8 cellular contexts compared by ENCODE assay signal in genomic region chr12:28191018-28191595, GRCh38. TPM values are rescaled to one million over a fixed set of nuclear protein-coding genes. Genes with fewer than 3 reads are reported as not detected.
DNase-seq lines count a peak whose midpoint lies in the region; ATAC-seq, FAIRE-seq and TF ChIP-seq lines count a peak whose summit lies in the region.

No MANE protein-coding gene starts in this region.

- 9 to 13% methylated on average over 14 of the region's 14 CpGs for WGBS in upper lobe of left lung, 2 donors

- peak overlapping the region; percentile 95 to 97 for H3K27ac Mint-ChIP-seq in natural killer cell treated with Interleukin-12 subunit alpha and Interleukin-12 subunit beta and Interleukin-15 and Interleukin-18, amount 100 ng/mL, for 72 hours

- FAIRE-seq in D721Med (lab: Jason Lieb, UNC): no peak

- ATAC-seq in GM19372 (IDR thresholded peaks at IDR 0.05; ENCODE audit: low read depth, unreplicated experiment): peak; percentile 1
- ATAC-seq in esophagus mucosa: peak; percentile 47
- peak; percentile 50 to 60 for ATAC-seq in natural killer cell treated with Interleukin-12 subunit alpha and Interleukin-12 subunit beta and Interleukin-15 and Interleukin-18, amount 100 ng/mL, for 72 hours
- ATAC-seq in upper lobe of left lung (ENCODE audit: low FRiP score in 2 of 2): peak; percentile 47 to 77

- peak overlapping the region; percentile 95 to 99 (median 98) for H3K27ac ChIP-seq in upper lobe of left lung

- peaks cover 32 to 39% of the 10 kb centered on the region in 2 donors for H3K4me1 Mint-ChIP-seq in natural killer cell treated with Interleukin-12 subunit alpha and Interleukin-12 subunit beta and Interleukin-15 and Interleukin-18, amount 100 ng/mL, for 72 hours (ENCODE audit: low read depth in 2 of 2)

- no peaks in the 10 kb centered on the region for H3K36me3 ChIP-seq in upper lobe of left lung

- DNase-seq in AG20443 (ENCODE audit: low spot score) (peak; percentile 71), upper lobe of left lung (no peak), D721Med (ENCODE audit: insufficient read length, low spot score) (no peak)
- peak; percentile 5 for DNase-seq in Jurkat, Clone E6-1 (ENCODE audit: low read depth, low spot score)
- DNase-seq in activated CD4-positive, alpha-beta T cell treated with anti-CD3 and anti-CD28 coated beads, Interleukin-2, amount 50 U/mL, for 48 hours: peak; percentile 31 to 49
- no peak for DNase-seq in natural killer cell treated with Interleukin-12 subunit alpha and Interleukin-12 subunit beta and Interleukin-15 and Interleukin-18, amount 100 ng/mL, for 72 hours (ENCODE audit: low spot score)

- H3K4me3 ChIP-seq in Jurkat, Clone E6-1 (ENCODE audit: low read length): peak overlapping the region; percentile 92
- peak overlapping the region; percentile 75 to 93 (median 86) for H3K4me3 ChIP-seq in upper lobe of left lung

- H3K4me1 ChIP-seq in upper lobe of left lung: peaks cover 7 to 17% (median 8%) of the 10 kb centered on the region in 4 donors

- no peak for TF ChIP-seq EP300 in upper lobe of left lung (IDR thresholded peaks at IDR 0.05)

- peak overlapping the region; percentile 85 for H3K4me3 Mint-ChIP-seq in natural killer cell treated with Interleukin-12 subunit alpha and Interleukin-12 subunit beta and Interleukin-15 and Interleukin-18, amount 100 ng/mL, for 72 hours

- H3K36me3 Mint-ChIP-seq in natural killer cell treated with Interleukin-12 subunit alpha and Interleukin-12 subunit beta and Interleukin-15 and Interleukin-18, amount 100 ng/mL, for 72 hours: peaks cover 23% of the 10 kb centered on the region

- peaks cover 6 to 7% of the 10 kb centered on the region in 2 donors for H3K27me3 Mint-ChIP-seq in natural killer cell treated with Interleukin-12 subunit alpha and Interleukin-12 subunit beta and Interleukin-15 and Interleukin-18, amount 100 ng/mL, for 72 hours

- H3K27me3 ChIP-seq in upper lobe of left lung: no peaks in the 10 kb centered on the region

- peaks cover 0 to 4% (median 0%) of the 10 kb centered on the region in 4 donors for H3K9me3 ChIP-seq in upper lobe of left lung

- peaks cover 3% of the 10 kb centered on the region for H3K9me3 Mint-ChIP-seq in natural killer cell treated with Interleukin-12 subunit alpha and Interleukin-12 subunit beta and Interleukin-15 and Interleukin-18, amount 100 ng/mL, for 72 hours

- TF ChIP-seq POLR2A in upper lobe of left lung (IDR thresholded peaks at IDR 0.05): no peak

- TF ChIP-seq CTCF in upper lobe of left lung (IDR thresholded peaks at IDR 0.05): peak in 1 of 6 experiments; percentile 3
- no peak for TF ChIP-seq CTCF in D721Med (IDR thresholded peaks at IDR 0.05; ENCODE audit: insufficient read depth, missing control alignments)

RNA-seq across cellular contexts. Expression of gene CCDC91, which starts 0.9 kb away (rescaled TPM):
- polyA plus RNA-seq in Jurkat, Clone E6-1 (2012; ENCODE audit: insufficient read depth, insufficient read length): 18.5 TPM
- total RNA-seq in esophagus mucosa (13.3 TPM), upper lobe of left lung (10 to 100 TPM; 27.7 to 77.5 (median 30.2) TPM)
- 10 to 100 TPM; 21.7 to 44.6 TPM for total RNA-seq in natural killer cell treated with Interleukin-12 subunit alpha and Interleukin-12 subunit beta and Interleukin-15 and Interleukin-18, amount 100 ng/mL, for 72 hours

Comparison
In these comparisons a context has a peak if more than half of its experiments do, and no peak if none do; other contexts are left out.
1. DNase-seq: peak in AG20443 (single experiment), Jurkat, Clone E6-1 (single experiment) and activated CD4-positive, alpha-beta T cell treated with anti-CD3 and anti-CD28 coated beads, Interleukin-2, amount 50 U/mL, for 48 hours (2 of 2); none in natural killer cell treated with Interleukin-12 subunit alpha and Interleukin-12 subunit beta and Interleukin-15 and Interleukin-18, amount 100 ng/mL, for 72 hours (single experiment), upper lobe of left lung (0 of 2) and D721Med (single experiment).
2. ATAC-seq: peak in every context shown above with its lines; median percentile 62 in upper lobe of left lung; 55 in natural killer cell treated with Interleukin-12 subunit alpha and Interleukin-12 subunit beta and Interleukin-15 and Interleukin-18, amount 100 ng/mL, for 72 hours; 47 in esophagus mucosa; 1 in GM19372.